1 cellular context compared by ENCODE assay signal in genomic region chr3:120793601-120794000, GRCh38.
TF ChIP-seq lines count a peak whose summit lies in the region.

No MANE protein-coding gene starts in this region.

TF ChIP-seq in HCT116, 20 proteins besides CTCF, POLR2A, EP300 and RAD21 (continued from another document):
- TF ChIP-seq SP1 (IDR thresholded peaks at IDR 0.05; ENCODE audit: low read depth), result no peak
- TF ChIP-seq EGR1 (IDR thresholded peaks at IDR 0.05; ENCODE audit: low read depth), result no peak
- no peak for TF ChIP-seq ATF3 (IDR thresholded peaks at IDR 0.05)
- no peak for TF ChIP-seq JUND (IDR thresholded peaks at IDR 0.05)
- no peak for TF ChIP-seq ZFX (IDR thresholded peaks at IDR 0.05)
- TF ChIP-seq EZH2 (IDR thresholded peaks at IDR 0.05), result no peak
- no peak for TF ChIP-seq SRF (IDR thresholded peaks at IDR 0.05; ENCODE audit: low read depth)
- TF ChIP-seq YY1 (IDR thresholded peaks at IDR 0.05; ENCODE audit: extremely low read depth, insufficient replicate concordance, low read depth, low read length), result no peak
- no peak for TF ChIP-seq POLR2AphosphoS5 (IDR thresholded peaks at IDR 0.05; ENCODE audit: low read depth, low read length)
- no peak for TF ChIP-seq MAX (IDR thresholded peaks at IDR 0.05)
- no peak for TF ChIP-seq ZBTB33 (IDR thresholded peaks at IDR 0.05; ENCODE audit: extremely low read depth, insufficient replicate concordance, low read length)
- TF ChIP-seq CEBPB (IDR thresholded peaks at IDR 0.05; ENCODE audit: low read depth), result no peak
- TF ChIP-seq ELF1 (IDR thresholded peaks at IDR 0.05; ENCODE audit: borderline replicate concordance, low read depth), result no peak
- no peak for TF ChIP-seq TCF7L2 (IDR thresholded peaks at IDR 0.05; ENCODE audit: borderline replicate concordance, extremely low read depth, insufficient read depth, insufficient read length)
- no peak for TF ChIP-seq FOSL1 (IDR thresholded peaks at IDR 0.05; ENCODE audit: low read depth)
- TF ChIP-seq ZNF274 (IDR thresholded peaks at IDR 0.05; ENCODE audit: low read depth, low read length), result no peak
